Comparison of ENCODE assay signal across 12 cellular contexts in the genomic region with DNA sequence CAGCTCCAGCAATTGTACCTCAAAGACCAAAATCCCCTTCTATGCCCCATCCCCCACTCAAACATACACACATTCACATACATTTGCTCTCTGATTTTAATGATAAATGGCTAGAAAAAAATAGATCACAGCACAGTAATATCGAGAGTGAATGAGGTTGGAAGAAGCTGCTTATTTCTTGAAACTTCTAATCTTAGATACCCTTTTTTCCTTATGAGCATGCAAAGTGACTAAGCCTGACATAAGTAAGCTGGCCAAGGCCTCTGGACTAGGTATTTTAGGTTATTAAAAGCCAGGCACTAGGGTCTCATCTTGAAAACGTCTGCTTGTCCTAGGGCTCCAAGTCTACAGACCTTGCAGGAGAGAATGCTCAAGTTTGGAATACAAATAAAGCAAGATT.
A peak's percentile ranks its signal among the peaks of the same experiment; 100 is the strongest.
DNase-seq lines count a peak whose midpoint lies in the region; ATAC-seq and TF ChIP-seq lines count a peak whose summit lies in the region.
"Had no signal": no experiment of that assay in that cellular context is flagged by ENCODE, and none has a peak within 500 bp of the region (broad histone marks: within the 10 kb centered on the region; RNA-seq: fewer than 3 reads in every experiment).

No MANE protein-coding gene starts in this region.

- no peak overlapping the region for H3K4me2 ChIP-seq in GM23338
- H3K4me2 ChIP-seq in neural progenitor cell = no peak overlapping the region
- H3K4me2 ChIP-seq: PC-9 had no signal

- TF ChIP-seq CTCF in GM23338 (conservative IDR thresholded peaks at IDR 0.05; ENCODE audit: low read depth in 2 of 2) (no peak), neural progenitor cell (IDR thresholded peaks at IDR 0.05) (no peak)

- no peaks in the 10 kb centered on the region for H3K9me3 ChIP-seq in neural progenitor cell (ENCODE audit: low read depth)

- H3K79me2 ChIP-seq in GM23338 (replicated peaks; ENCODE audit: insufficient read depth) (no peaks in the 10 kb centered on the region), neural progenitor cell (ENCODE audit: low read depth) (no peaks in the 10 kb centered on the region)

- H3K27me3 Mint-ChIP-seq in activated naive CD8-positive, alpha-beta T cell treated with anti-CD3 and anti-CD28 coated beads for 36 hours = no peaks in the 10 kb centered on the region
- H3K27me3 Mint-ChIP-seq in GM23338 (ENCODE audit: insufficient read depth, low read depth, poor library complexity) = peaks cover 2% of the 10 kb centered on the region
- peaks cover 4% of the 10 kb centered on the region for H3K27me3 Mint-ChIP-seq in neural progenitor cell (ENCODE audit: insufficient read depth, low read depth)

- DNase-seq in stimulated activated CD4-positive, alpha-beta T cell treated with anti-CD3 and anti-CD28 coated beads, Interleukin-4, amount 100 ng/mL, for 24 hours = peak; percentile 17
- DNase-seq in stimulated activated CD4-positive, alpha-beta T cell treated with anti-CD3 and anti-CD28 coated beads, Interleukin-4, amount 100 ng/mL, for 4 hours = no peak
- peak; percentile 6 for DNase-seq in activated naive CD8-positive, alpha-beta T cell treated with anti-CD3 and anti-CD28 coated beads for 36 hours
- DNase-seq in NCI-H1694 (lab: John Stamatoyannopoulos, UW) (no peak), GM23338 (ENCODE audit: low spot score) (no peak), neural progenitor cell (ENCODE audit: low spot score) (no peak)
- DNase-seq: activated CD4-positive, alpha-beta T cell treated with anti-CD3 and anti-CD28 coated beads for 4 hours; nucleus accumbens; PC-9 had no signal

- H3K36me3 ChIP-seq in GM23338 (ENCODE audit: insufficient read depth) (no peaks in the 10 kb centered on the region), neural progenitor cell (no peaks in the 10 kb centered on the region)

- H3K4me1 ChIP-seq in GM23338 (ENCODE audit: insufficient read depth) (no peaks in the 10 kb centered on the region), neural progenitor cell (no peaks in the 10 kb centered on the region)

- no peaks in the 10 kb centered on the region; the same call in 1 of the 2 replicates for H3K9me2 ChIP-seq in GM23338 (ENCODE audit: insufficient read depth)

- peak overlapping the region; percentile 75 for H3K27ac Mint-ChIP-seq in activated naive CD8-positive, alpha-beta T cell treated with anti-CD3 and anti-CD28 coated beads for 36 hours
- H3K27ac Mint-ChIP-seq in GM23338 = no peak overlapping the region
- H3K27ac Mint-ChIP-seq in neural progenitor cell = no peak overlapping the region

- H3K27ac ChIP-seq in GM23338 (ENCODE audit: low read depth) (no peak overlapping the region), neural progenitor cell (no peak overlapping the region)
- H3K27ac ChIP-seq: BLaER1 treated with 17β-estradiol and CSF1 and Interleukin-3, amounts not matched to agents 10 nM and 100 nM; PC-9 had no signal

- H3K4me3 Mint-ChIP-seq in activated naive CD8-positive, alpha-beta T cell treated with anti-CD3 and anti-CD28 coated beads for 36 hours = no peak overlapping the region
- H3K4me3 Mint-ChIP-seq in GM23338 = no peak overlapping the region
- H3K4me3 Mint-ChIP-seq in neural progenitor cell = no peak overlapping the region

- H3K4me3 ChIP-seq in GM23338 = no peak overlapping the region
- no peak overlapping the region for H3K4me3 ChIP-seq in neural progenitor cell
- H3K4me3 ChIP-seq: BLaER1 treated with 17β-estradiol and CSF1 and Interleukin-3, amounts not matched to agents 10 nM and 100 nM; PC-9 had no signal

- no peaks in the 10 kb centered on the region for H3F3A ChIP-seq in GM23338 (replicated peaks; ENCODE audit: low read depth)
- no peaks in the 10 kb centered on the region for H3F3A ChIP-seq in neural progenitor cell (ENCODE audit: low read depth)

- no peak overlapping the region for H3K9ac ChIP-seq in neural progenitor cell
- H3K9ac ChIP-seq: BLaER1 treated with 17β-estradiol and CSF1 and Interleukin-3, amounts not matched to agents 10 nM and 100 nM had no signal

- peaks cover 2% of the 10 kb centered on the region for H3K36me3 Mint-ChIP-seq in activated naive CD8-positive, alpha-beta T cell treated with anti-CD3 and anti-CD28 coated beads for 36 hours
- H3K36me3 Mint-ChIP-seq in GM23338 (ENCODE audit: low read depth) (0 out of 3 replicates have a peak, but pooled peaks cover 3% of the 10 kb centered on the region), neural progenitor cell (peaks cover 4% of the 10 kb centered on the region)

- peaks cover 5% of the 10 kb centered on the region for H3K9me3 Mint-ChIP-seq in activated naive CD8-positive, alpha-beta T cell treated with anti-CD3 and anti-CD28 coated beads for 36 hours
- peaks cover 2% of the 10 kb centered on the region; the same call in 2 of the 3 replicates for H3K9me3 Mint-ChIP-seq in GM23338
- peaks cover 13% of the 10 kb centered on the region for H3K9me3 Mint-ChIP-seq in neural progenitor cell

- ATAC-seq in HG02885 (IDR thresholded peaks at IDR 0.05; ENCODE audit: poor library complexity, unreplicated experiment) (peak; percentile 69), GM23338 (no peak), HG03139 (IDR thresholded peaks at IDR 0.05; ENCODE audit: unreplicated experiment) (no peak)

- peaks cover 42% of the 10 kb centered on the region for H3K4me1 Mint-ChIP-seq in activated naive CD8-positive, alpha-beta T cell treated with anti-CD3 and anti-CD28 coated beads for 36 hours
- H3K4me1 Mint-ChIP-seq in GM23338 (peaks cover 8% of the 10 kb centered on the region), neural progenitor cell (peaks cover 34% of the 10 kb centered on the region)

- H4K20me1 ChIP-seq in GM23338 (replicated peaks; ENCODE audit: insufficient read depth) (no peaks in the 10 kb centered on the region), neural progenitor cell (ENCODE audit: low read depth) (no peaks in the 10 kb centered on the region)
- H4K20me1 ChIP-seq: BLaER1 treated with 17β-estradiol and CSF1 and Interleukin-3, amounts not matched to agents 10 nM and 100 nM had no signal

- H3K27me3 ChIP-seq in GM23338 (ENCODE audit: insufficient read depth) (no peaks in the 10 kb centered on the region), neural progenitor cell (no peaks in the 10 kb centered on the region)
- H3K27me3 ChIP-seq: BLaER1 treated with 17β-estradiol and CSF1 and Interleukin-3, amounts not matched to agents 10 nM and 100 nM had no signal

- H2AFZ ChIP-seq in GM23338 (no peak overlapping the region), neural progenitor cell (replicated peaks) (no peak overlapping the region)
- H2AFZ ChIP-seq: PC-9 had no signal

TF ChIP-seq in GM23338, 12 proteins besides CTCF, POLR2A, EP300 and RAD21 (continues in another document):
- TF ChIP-seq EZH2 (IDR thresholded peaks at IDR 0.05; ENCODE audit: low read depth, unreplicated experiment) (no peak), CREB1 (CRISPR knock-in tag; IDR thresholded peaks at IDR 0.05; ENCODE audit: low read depth) (no peak)

Comparison
In these comparisons a context has a peak if more than half of its experiments do, and no peak if none do; other contexts are left out.
1. DNase-seq: peak in stimulated activated CD4-positive, alpha-beta T cell treated with anti-CD3 and anti-CD28 coated beads, Interleukin-4, amount 100 ng/mL, for 24 hours (single experiment) and activated naive CD8-positive, alpha-beta T cell treated with anti-CD3 and anti-CD28 coated beads for 36 hours (single experiment); none in stimulated activated CD4-positive, alpha-beta T cell treated with anti-CD3 and anti-CD28 coated beads, Interleukin-4, amount 100 ng/mL, for 4 hours (0 of 2), NCI-H1694 (single experiment), GM23338 (single experiment) and neural progenitor cell (single experiment).